ENCODE assay signal across 1 cellular context in genomic region chr15:25439456-25439836, GRCh38.
A peak's percentile ranks its signal among the peaks of the same experiment; 100 is the strongest.
TF ChIP-seq lines count a peak whose summit lies in the region.

No MANE protein-coding gene starts in this region.

TF ChIP-seq in HepG2, 621 proteins besides CTCF, POLR2A, EP300 and RAD21 (continued from another document):
- TF ChIP-seq GABPA (IDR thresholded peaks at IDR 0.05; ENCODE audit: low read depth, low read length): no peak
- TF ChIP-seq GABPA (CRISPR knock-in tag; IDR thresholded peaks at IDR 0.05; ENCODE audit: low read depth): peak; percentile 38; the same call in 1 of the 2 replicates
- 0 out of 2 replicates have a peak, but pooled peaks have one; percentile 1 for TF ChIP-seq KAT8 (CRISPR knock-in tag; IDR thresholded peaks at IDR 0.05)
- TF ChIP-seq EHMT2 (IDR thresholded peaks at IDR 0.05; ENCODE audit: borderline replicate concordance, low read depth, low read length): peak; percentile 54; the same call in 1 of the 2 replicates
- no peak for TF ChIP-seq ZNF543 (CRISPR knock-in tag; IDR thresholded peaks at IDR 0.05)
- 0 out of 2 replicates have a peak, but pooled peaks have one; percentile 10 for TF ChIP-seq SALL1 (CRISPR knock-in tag; IDR thresholded peaks at IDR 0.05)
- no peak for TF ChIP-seq ZBTB4 (CRISPR knock-in tag; IDR thresholded peaks at IDR 0.05; ENCODE audit: borderline replicate concordance)
- no peak for TF ChIP-seq ZSCAN30 (CRISPR knock-in tag; IDR thresholded peaks at IDR 0.05)
- TF ChIP-seq, protein P1, sequence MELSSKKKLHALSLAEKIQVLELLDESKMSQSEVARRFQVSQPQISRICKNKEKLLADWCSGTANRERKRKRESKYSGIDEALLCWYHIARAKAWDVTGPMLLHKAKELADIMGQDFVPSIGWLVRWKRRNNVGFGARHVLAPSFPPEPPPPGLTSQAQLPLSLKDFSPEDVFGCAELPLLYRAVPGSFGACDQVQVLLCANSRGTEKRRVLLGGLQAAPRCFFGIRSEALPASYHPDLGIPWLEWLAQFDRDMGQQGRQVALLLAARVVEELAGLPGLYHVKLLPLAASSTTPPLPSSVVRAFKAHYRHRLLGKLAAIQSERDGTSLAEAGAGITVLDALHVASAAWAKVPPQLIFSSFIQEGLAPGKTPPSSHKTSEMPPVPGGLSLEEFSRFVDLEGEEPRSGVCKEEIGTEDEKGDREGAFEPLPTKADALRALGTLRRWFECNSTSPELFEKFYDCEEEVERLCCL (CRISPR knock-in tag; IDR thresholded peaks at IDR 0.05; ENCODE audit: borderline replicate concordance): no peak
- no peak for TF ChIP-seq ZBTB1 (CRISPR knock-in tag; IDR thresholded peaks at IDR 0.05; ENCODE audit: borderline replicate concordance)
- TF ChIP-seq, protein P2, sequence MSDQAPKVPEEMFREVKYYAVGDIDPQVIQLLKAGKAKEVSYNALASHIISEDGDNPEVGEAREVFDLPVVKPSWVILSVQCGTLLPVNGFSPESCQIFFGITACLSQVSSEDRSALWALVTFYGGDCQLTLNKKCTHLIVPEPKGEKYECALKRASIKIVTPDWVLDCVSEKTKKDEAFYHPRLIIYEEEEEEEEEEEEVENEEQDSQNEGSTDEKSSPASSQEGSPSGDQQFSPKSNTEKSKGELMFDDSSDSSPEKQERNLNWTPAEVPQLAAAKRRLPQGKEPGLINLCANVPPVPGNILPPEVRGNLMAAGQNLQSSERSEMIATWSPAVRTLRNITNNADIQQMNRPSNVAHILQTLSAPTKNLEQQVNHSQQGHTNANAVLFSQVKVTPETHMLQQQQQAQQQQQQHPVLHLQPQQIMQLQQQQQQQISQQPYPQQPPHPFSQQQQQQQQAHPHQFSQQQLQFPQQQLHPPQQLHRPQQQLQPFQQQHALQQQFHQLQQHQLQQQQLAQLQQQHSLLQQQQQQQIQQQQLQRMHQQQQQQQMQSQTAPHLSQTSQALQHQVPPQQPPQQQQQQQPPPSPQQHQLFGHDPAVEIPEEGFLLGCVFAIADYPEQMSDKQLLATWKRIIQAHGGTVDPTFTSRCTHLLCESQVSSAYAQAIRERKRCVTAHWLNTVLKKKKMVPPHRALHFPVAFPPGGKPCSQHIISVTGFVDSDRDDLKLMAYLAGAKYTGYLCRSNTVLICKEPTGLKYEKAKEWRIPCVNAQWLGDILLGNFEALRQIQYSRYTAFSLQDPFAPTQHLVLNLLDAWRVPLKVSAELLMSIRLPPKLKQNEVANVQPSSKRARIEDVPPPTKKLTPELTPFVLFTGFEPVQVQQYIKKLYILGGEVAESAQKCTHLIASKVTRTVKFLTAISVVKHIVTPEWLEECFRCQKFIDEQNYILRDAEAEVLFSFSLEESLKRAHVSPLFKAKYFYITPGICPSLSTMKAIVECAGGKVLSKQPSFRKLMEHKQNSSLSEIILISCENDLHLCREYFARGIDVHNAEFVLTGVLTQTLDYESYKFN (CRISPR knock-in tag; conservative IDR thresholded peaks at IDR 0.05): peak; percentile 30; the same call in 1 of the 2 replicates
- no peak for TF ChIP-seq JUND (CRISPR knock-in tag; IDR thresholded peaks at IDR 0.05)
- no peak for TF ChIP-seq ZMYM4 (CRISPR knock-in tag; IDR thresholded peaks at IDR 0.05)
- peak; percentile 21; the same call in 1 of the 2 replicates for TF ChIP-seq ZNF878 (CRISPR knock-in tag; IDR thresholded peaks at IDR 0.05)
- no peak for TF ChIP-seq EEA1 (CRISPR knock-in tag; IDR thresholded peaks at IDR 0.05; ENCODE audit: borderline replicate concordance)
- no peak for TF ChIP-seq ZNF558 (CRISPR knock-in tag; IDR thresholded peaks at IDR 0.05; ENCODE audit: borderline replicate concordance)
- no peak for TF ChIP-seq ZNF44 (CRISPR knock-in tag; IDR thresholded peaks at IDR 0.05)
- TF ChIP-seq ZNF501 (CRISPR knock-in tag; IDR thresholded peaks at IDR 0.05): no peak
- TF ChIP-seq ZNF749 (CRISPR knock-in tag; IDR thresholded peaks at IDR 0.05; ENCODE audit: borderline replicate concordance): no peak
- TF ChIP-seq MYNN (CRISPR knock-in tag; IDR thresholded peaks at IDR 0.05; ENCODE audit: low read depth): no peak
- TF ChIP-seq MTF1 (CRISPR knock-in tag; IDR thresholded peaks at IDR 0.05): no peak
- TF ChIP-seq JARID2 (CRISPR knock-in tag; IDR thresholded peaks at IDR 0.05; ENCODE audit: insufficient replicate concordance): no peak
- no peak for TF ChIP-seq RFX3 (CRISPR knock-in tag; IDR thresholded peaks at IDR 0.05)
- TF ChIP-seq NCOA5 (CRISPR knock-in tag; IDR thresholded peaks at IDR 0.05): no peak
- TF ChIP-seq FOXP1 (IDR thresholded peaks at IDR 0.05): no peak
- no peak for TF ChIP-seq FOXP1 (CRISPR knock-in tag; IDR thresholded peaks at IDR 0.05)
- TF ChIP-seq, protein P3, sequence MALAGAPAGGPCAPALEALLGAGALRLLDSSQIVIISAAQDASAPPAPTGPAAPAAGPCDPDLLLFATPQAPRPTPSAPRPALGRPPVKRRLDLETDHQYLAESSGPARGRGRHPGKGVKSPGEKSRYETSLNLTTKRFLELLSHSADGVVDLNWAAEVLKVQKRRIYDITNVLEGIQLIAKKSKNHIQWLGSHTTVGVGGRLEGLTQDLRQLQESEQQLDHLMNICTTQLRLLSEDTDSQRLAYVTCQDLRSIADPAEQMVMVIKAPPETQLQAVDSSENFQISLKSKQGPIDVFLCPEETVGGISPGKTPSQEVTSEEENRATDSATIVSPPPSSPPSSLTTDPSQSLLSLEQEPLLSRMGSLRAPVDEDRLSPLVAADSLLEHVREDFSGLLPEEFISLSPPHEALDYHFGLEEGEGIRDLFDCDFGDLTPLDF (CRISPR knock-in tag; IDR thresholded peaks at IDR 0.05): no peak
- TF ChIP-seq CSRNP2 (CRISPR knock-in tag; conservative IDR thresholded peaks at IDR 0.05; ENCODE audit: low read depth): no peak
- TF ChIP-seq, protein P4, sequence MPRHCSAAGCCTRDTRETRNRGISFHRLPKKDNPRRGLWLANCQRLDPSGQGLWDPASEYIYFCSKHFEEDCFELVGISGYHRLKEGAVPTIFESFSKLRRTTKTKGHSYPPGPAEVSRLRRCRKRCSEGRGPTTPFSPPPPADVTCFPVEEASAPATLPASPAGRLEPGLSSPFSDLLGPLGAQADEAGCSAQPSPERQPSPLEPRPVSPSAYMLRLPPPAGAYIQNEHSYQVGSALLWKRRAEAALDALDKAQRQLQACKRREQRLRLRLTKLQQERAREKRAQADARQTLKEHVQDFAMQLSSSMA (CRISPR knock-in tag; IDR thresholded peaks at IDR 0.05): no peak
- TF ChIP-seq, protein P5, sequence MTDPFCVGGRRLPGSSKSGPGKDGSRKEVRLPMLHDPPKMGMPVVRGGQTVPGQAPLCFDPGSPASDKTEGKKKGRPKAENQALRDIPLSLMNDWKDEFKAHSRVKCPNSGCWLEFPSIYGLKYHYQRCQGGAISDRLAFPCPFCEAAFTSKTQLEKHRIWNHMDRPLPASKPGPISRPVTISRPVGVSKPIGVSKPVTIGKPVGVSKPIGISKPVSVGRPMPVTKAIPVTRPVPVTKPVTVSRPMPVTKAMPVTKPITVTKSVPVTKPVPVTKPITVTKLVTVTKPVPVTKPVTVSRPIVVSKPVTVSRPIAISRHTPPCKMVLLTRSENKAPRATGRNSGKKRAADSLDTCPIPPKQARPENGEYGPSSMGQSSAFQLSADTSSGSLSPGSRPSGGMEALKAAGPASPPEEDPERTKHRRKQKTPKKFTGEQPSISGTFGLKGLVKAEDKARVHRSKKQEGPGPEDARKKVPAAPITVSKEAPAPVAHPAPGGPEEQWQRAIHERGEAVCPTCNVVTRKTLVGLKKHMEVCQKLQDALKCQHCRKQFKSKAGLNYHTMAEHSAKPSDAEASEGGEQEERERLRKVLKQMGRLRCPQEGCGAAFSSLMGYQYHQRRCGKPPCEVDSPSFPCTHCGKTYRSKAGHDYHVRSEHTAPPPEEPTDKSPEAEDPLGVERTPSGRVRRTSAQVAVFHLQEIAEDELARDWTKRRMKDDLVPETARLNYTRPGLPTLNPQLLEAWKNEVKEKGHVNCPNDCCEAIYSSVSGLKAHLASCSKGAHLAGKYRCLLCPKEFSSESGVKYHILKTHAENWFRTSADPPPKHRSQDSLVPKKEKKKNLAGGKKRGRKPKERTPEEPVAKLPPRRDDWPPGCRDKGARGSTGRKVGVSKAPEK (CRISPR knock-in tag; IDR thresholded peaks at IDR 0.05; ENCODE audit: borderline replicate concordance): no peak
- no peak for TF ChIP-seq MATR3 (CRISPR knock-in tag; IDR thresholded peaks at IDR 0.05)
- no peak for TF ChIP-seq ZNF329 (CRISPR knock-in tag; IDR thresholded peaks at IDR 0.05; ENCODE audit: low read depth)
- TF ChIP-seq RXRA (CRISPR knock-in tag; IDR thresholded peaks at IDR 0.05): no peak
- no peak for TF ChIP-seq SRSF4 (IDR thresholded peaks at IDR 0.05; ENCODE audit: low read depth, low read length, poor library complexity, severe bottlenecking)
- TF ChIP-seq SRSF1 (optimal IDR thresholded peaks at IDR 0.05; ENCODE audit: low read depth, low read length): no peak
- no peak for TF ChIP-seq ZBTB49 (CRISPR knock-in tag; IDR thresholded peaks at IDR 0.05; ENCODE audit: borderline replicate concordance)
